Comparison of ENCODE assay signal across 8 cellular contexts in the genomic region with DNA sequence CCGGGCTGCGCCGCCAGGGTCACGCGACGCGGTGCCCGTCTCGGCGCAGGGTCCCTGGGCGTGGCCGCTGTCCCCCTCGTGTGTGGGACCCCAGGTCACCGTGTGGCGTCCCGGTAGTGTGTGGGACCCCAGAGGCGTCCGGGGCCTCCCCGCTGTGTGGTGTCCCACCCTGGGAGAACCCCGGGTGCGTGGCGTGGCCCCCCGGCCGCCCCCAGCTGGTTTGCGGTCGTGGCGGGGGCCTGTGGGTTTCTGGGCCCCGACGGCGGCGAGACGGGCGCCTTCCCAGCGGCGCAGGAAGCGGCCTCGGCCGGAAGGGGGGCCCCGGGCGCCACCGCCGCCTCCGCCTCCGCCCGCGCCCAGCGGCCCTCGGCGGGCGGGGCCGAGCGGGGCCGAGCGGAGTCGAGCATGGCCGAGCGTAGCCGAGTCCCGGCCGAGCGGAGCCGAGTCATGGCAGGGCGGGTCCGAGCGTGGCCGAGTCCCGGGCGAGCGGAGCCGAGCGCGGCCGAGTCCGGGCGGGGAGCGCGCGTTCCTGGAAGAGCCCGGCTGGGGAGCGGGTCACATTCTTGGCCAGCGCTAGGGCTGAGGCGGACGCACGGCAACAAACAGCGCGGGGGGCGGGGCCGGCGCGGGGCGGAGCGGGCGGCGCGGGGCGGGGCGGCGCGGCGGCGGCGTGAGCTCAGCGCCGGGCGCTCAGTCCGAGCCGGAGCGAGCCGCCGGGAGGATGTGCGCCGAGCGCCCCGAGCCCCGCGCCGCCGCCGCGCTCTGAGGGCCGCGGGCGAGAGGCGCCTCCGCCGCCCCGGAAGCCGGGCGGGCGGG. TPM values are rescaled to one million over a fixed set of nuclear protein-coding genes. Genes with fewer than 3 reads are reported as not detected.
DNase-seq lines count a peak whose midpoint lies in the region; ATAC-seq and TF ChIP-seq lines count a peak whose summit lies in the region.

No MANE protein-coding gene starts in this region.

- ATAC-seq in GM18511 (IDR thresholded peaks at IDR 0.05; ENCODE audit: unreplicated experiment): peak; percentile 85
- ATAC-seq in HG02973 (IDR thresholded peaks at IDR 0.05; ENCODE audit: unreplicated experiment): peak; percentile 86
- peak; percentile 95 for ATAC-seq in aorta (ENCODE audit: low FRiP score)

- no peaks in the 10 kb centered on the region for H3K36me3 ChIP-seq in hepatocyte (replicated peaks; ENCODE audit: insufficient read depth, low read depth)
- H3K36me3 ChIP-seq in aorta (ENCODE audit: control insufficient read depth in 1 of 2, insufficient read depth in 2 of 2, low read length in 1 of 2): no peaks in the 10 kb centered on the region

- in situ Hi-C loops in astrocyte of the cerebellum (cut with HindIII; ENCODE audit: low sequenced_read_pairs): no loop called here

- H3K27me3 ChIP-seq in hepatocyte (no peaks in the 10 kb centered on the region), aorta (ENCODE audit: control insufficient read depth in 1 of 2, insufficient read depth in 2 of 2, low read length in 1 of 2) (no peaks in the 10 kb centered on the region)

- H3K79me2 ChIP-seq in hepatocyte: peaks cover 48% of the 10 kb centered on the region

- peak; percentile 93 to 95 for DNase-seq in NCI-H1930 (lab: John Stamatoyannopoulos, UW)
- peak; percentile 86 for DNase-seq in T-helper 9 cell
- DNase-seq in astrocyte of the cerebellum (ENCODE audit: low read depth): peak; percentile 93
- peak; percentile 98 for DNase-seq in hepatocyte (ENCODE audit: low spot score)
- DNase-seq in renal cortical epithelial cell (ENCODE audit: low read depth): peak; percentile 78
- peak; percentile 98 to 99 for DNase-seq in aorta

- H3K27ac ChIP-seq in hepatocyte: peak overlapping the region; percentile 100
- H3K27ac ChIP-seq in aorta (ENCODE audit: low read depth in 1 of 2, low read length in 2 of 2): peak overlapping the region; percentile 91 to 99

- H3K4me3 ChIP-seq in astrocyte of the cerebellum (ENCODE audit: low read depth, low read length) (peak overlapping the region; percentile 50), hepatocyte (peak overlapping the region; percentile 96), aorta (ENCODE audit: low read length in 2 of 2) (peak overlapping the region; percentile 93)

- peak overlapping the region; percentile 88 for H2AFZ ChIP-seq in hepatocyte

- H3K9me3 ChIP-seq in hepatocyte (ENCODE audit: low read depth) (no peaks in the 10 kb centered on the region), aorta (ENCODE audit: control insufficient read depth, low read length) (no peaks in the 10 kb centered on the region)

- under 1% methylated on average over 40 of the region's 130 CpGs for WGBS in hepatocyte (ENCODE audit: low lambda C conversion rate, missing lambda C conversion rate)
- 0% methylated on average over 29 to 130 of the region's 130 CpGs for whole genome bisulfite sequencing in aorta, 2 donors

- H3K4me2 ChIP-seq in hepatocyte: peak overlapping the region; percentile 99

- intact Hi-C loops in aorta (cut with DNase I): loop anchor here (1.0 to 2.0 kb wide), 3 partner anchors 12 to 23 kb away; no protein-coding TSS in a partner anchor

- peaks cover 39% of the 10 kb centered on the region for H4K20me1 ChIP-seq in hepatocyte (ENCODE audit: insufficient read depth, poor library complexity, severe bottlenecking)

- TF ChIP-seq CTCF in astrocyte of the cerebellum (IDR thresholded peaks at IDR 0.05; ENCODE audit: low read depth, low read length, missing control alignments) (no peak), hepatocyte (IDR thresholded peaks at IDR 0.05; ENCODE audit: poor library complexity) (no peak)

- H3K4me1 ChIP-seq in hepatocyte (ENCODE audit: insufficient read depth) (peaks cover 39% of the 10 kb centered on the region), aorta (ENCODE audit: control insufficient read depth in 1 of 2, insufficient read depth in 2 of 2, low read length in 2 of 2) (no peaks in the 10 kb centered on the region)

- H3K9me2 ChIP-seq in hepatocyte (replicated peaks; ENCODE audit: insufficient read depth): no peaks in the 10 kb centered on the region

RNA-seq across cellular contexts. Expression of gene SKI, which starts 0.6 kb away (rescaled TPM):
- 17.1 and 21.9 TPM in 2 replicates for total RNA-seq in hepatocyte
- 5.1 and 6.9 TPM in 2 replicates for polyA plus RNA-seq in hepatocyte
- total RNA-seq in renal cortical epithelial cell: 9.0 and 34.8 TPM in 2 replicates
- 100 to 1,000 TPM; 114 to 129 TPM for total RNA-seq in aorta
- polyA plus RNA-seq in aorta: 10 to 100 TPM; 20.7 to 34.7 TPM

RNA-seq across cellular contexts. Expression of gene FAAP20, which starts 33.0 kb away (rescaled TPM):
- 24.9 and 36.6 TPM in 2 replicates for total RNA-seq in hepatocyte
- 117 and 135 TPM in 2 replicates for polyA plus RNA-seq in hepatocyte
- 12.0 and 23.4 TPM in 2 replicates for total RNA-seq in renal cortical epithelial cell
- total RNA-seq in aorta: 10 to 100 TPM; 49.0 to 59.9 TPM
- 100 to 1,000 TPM in 1 of 2 donors, 10 to 100 TPM in 1; 61.2 to 124 TPM for polyA plus RNA-seq in aorta

Comparison
In these comparisons a context has a peak if more than half of its experiments do, and no peak if none do; other contexts are left out.
1. Peak in every context shown above with its lines: DNase-seq, ATAC-seq, H3K4me3 ChIP-seq and H3K27ac ChIP-seq.